27 cellular contexts compared by ENCODE assay signal in the genomic region with DNA sequence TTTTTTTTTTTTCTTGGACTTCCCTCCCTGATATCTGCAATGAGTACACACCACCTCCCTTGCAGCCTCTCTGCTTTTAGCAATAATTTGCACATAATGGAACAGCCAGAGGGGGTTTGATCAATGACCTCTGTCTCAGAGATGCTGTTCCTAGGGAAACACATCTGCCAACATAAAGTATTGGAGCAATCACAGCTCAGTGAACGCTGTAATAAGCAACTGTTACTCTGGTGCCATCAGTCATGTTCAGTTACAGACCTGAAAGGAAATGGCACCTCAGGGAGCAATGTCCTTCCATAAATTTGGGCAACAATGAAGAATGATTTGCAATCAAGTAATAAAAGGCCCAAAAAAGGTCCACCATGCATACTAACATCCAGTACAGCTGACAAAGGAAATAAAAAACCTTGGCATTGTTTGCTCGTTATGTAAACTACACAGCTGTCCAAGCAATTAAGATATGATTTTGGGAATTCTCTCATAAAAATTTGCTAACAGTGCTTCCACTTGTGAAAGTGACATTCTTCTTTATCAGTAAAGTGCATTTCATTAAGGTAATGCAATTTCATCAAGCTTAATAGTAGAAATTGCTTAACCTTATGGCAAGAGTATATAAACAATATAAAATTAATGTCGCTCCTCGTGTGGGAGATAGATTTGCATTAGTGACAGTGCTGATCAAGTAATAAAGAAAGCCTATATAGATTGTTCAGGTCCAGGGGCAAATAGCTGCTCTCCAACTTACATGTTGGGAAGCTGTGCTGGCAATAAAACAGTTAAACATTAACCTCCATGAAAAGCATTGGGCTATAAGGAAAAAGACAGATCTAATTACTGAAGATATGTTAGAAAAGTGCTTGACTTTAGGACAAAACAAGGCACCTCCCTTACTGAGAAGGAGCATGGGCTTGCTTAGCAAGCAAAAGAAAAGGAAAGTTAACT.
DNase-seq lines count a peak whose midpoint lies in the region; ATAC-seq, FAIRE-seq and TF ChIP-seq lines count a peak whose summit lies in the region.
"Had no signal": no experiment of that assay in that cellular context is flagged by ENCODE, and none has a peak within 500 bp of the region (broad histone marks: within the 10 kb centered on the region; RNA-seq: fewer than 3 reads in every experiment).

No MANE protein-coding gene starts in this region.

- FAIRE-seq in pancreas (lab: Jason Lieb, UNC): peak; percentile 66
- FAIRE-seq: bronchial epithelial cell had no signal

- CTCF ChIA-PET in WTC11 (lab: Charles Lee): no interaction called here

- no peaks in the 10 kb centered on the region for H3K9me3 ChIP-seq in pancreas
- H3K9me3 ChIP-seq: Peyer's patch, upper lobe of left lung had no signal

- POLR2A ChIA-PET in WTC11 (lab: Charles Lee): interaction anchor here (1.0 kb wide), 1 partner anchor 10 kb away, joined by 3 read pairs; no protein-coding TSS in a partner anchor

- no peak overlapping the region for H3K27ac ChIP-seq in pancreas
- H3K27ac ChIP-seq: C4-2B, epithelial cell of prostate, Peyer's patch, upper lobe of left lung had no signal

- peaks cover 51% of the 10 kb centered on the region for H3K36me3 Mint-ChIP-seq in WTC11
- H3K36me3 Mint-ChIP-seq: activated naive CD4-positive, alpha-beta T cell treated with anti-CD3 and anti-CD28 coated beads, Interleukin-2, amount 50 U/mL, for 24 hours; mesothelial cell of epicardium; natural killer cell treated with Interleukin-12 subunit alpha and Interleukin-12 subunit beta and Interleukin-15 and Interleukin-18, amount 100 ng/mL, for 72 hours; stimulated activated effector memory CD8-positive, alpha-beta T cell treated with anti-CD3 and anti-CD28 coated beads, Interleukin-12 subunit alpha, Interleukin-12 subunit beta, amount 100 ng/mL, for 72 hours had no signal

- no peak for TF ChIP-seq CTCF in WTC11 (IDR thresholded peaks at IDR 0.05)
- no peak for TF ChIP-seq CTCF in pancreas (IDR thresholded peaks at IDR 0.05)

- H3K4me1 ChIP-seq in pancreas: no peaks in the 10 kb centered on the region
- H3K4me1 ChIP-seq: Peyer's patch, upper lobe of left lung had no signal

- peaks cover 12% of the 10 kb centered on the region for H3K4me1 Mint-ChIP-seq in WTC11
- H3K4me1 Mint-ChIP-seq: activated naive CD4-positive, alpha-beta T cell treated with anti-CD3 and anti-CD28 coated beads, Interleukin-2, amount 50 U/mL, for 24 hours; stimulated activated effector memory CD8-positive, alpha-beta T cell treated with anti-CD3 and anti-CD28 coated beads, Interleukin-12 subunit alpha, Interleukin-12 subunit beta, amount 100 ng/mL, for 72 hours had no signal

- intact Hi-C loops in pancreas (cut with DNase I): no loop called here

- H3K4me3 Mint-ChIP-seq in WTC11: no peak overlapping the region
- H3K4me3 Mint-ChIP-seq: activated naive CD4-positive, alpha-beta T cell treated with anti-CD3 and anti-CD28 coated beads, Interleukin-2, amount 50 U/mL, for 24 hours; mesothelial cell of epicardium; natural killer cell treated with Interleukin-12 subunit alpha and Interleukin-12 subunit beta and Interleukin-15 and Interleukin-18, amount 100 ng/mL, for 72 hours; stimulated activated effector memory CD8-positive, alpha-beta T cell treated with anti-CD3 and anti-CD28 coated beads, Interleukin-12 subunit alpha, Interleukin-12 subunit beta, amount 100 ng/mL, for 72 hours had no signal

- DNase-seq in HuH-7 (ENCODE audit: low spot score) (peak; percentile 10), NCI-H1694 (lab: John Stamatoyannopoulos, UW) (peak; percentile 47), WTC11 (ENCODE audit: low spot score) (no peak), pancreas (no peak), AML-193 (lab: John Stamatoyannopoulos, UW) (no peak), activated gamma-delta T cell (lab: John Stamatoyannopoulos, UW) (no peak)
- DNase-seq: activated CD4-positive, CD25-positive, alpha-beta regulatory T cell; effector CD4-positive, alpha-beta T cell; GOT3; IMR-90; islet precursor cell; NCI-H1048; NCI-H510A treated with DMSO at 0.1 percent for 48 hours; Peyer's patch; SHP77 treated with DMSO at 0.1 percent for 48 hours; stimulated activated CD4-positive, alpha-beta T cell treated with anti-CD3 and anti-CD28 coated beads, Interleukin-12 subunit alpha, Interleukin-12 subunit beta, amount 100 ng/mL, for 4 hours; stimulated activated CD4-positive, alpha-beta T cell treated with anti-CD3 and anti-CD28 coated beads, Interleukin-4, amount 100 ng/mL, for 24 hours; substantia nigra; upper lobe of left lung had no signal

- H3K27me3 Mint-ChIP-seq in WTC11 (ENCODE audit: low read depth): peaks cover 3% of the 10 kb centered on the region
- H3K27me3 Mint-ChIP-seq: activated naive CD4-positive, alpha-beta T cell treated with anti-CD3 and anti-CD28 coated beads, Interleukin-2, amount 50 U/mL, for 24 hours; natural killer cell treated with Interleukin-12 subunit alpha and Interleukin-12 subunit beta and Interleukin-15 and Interleukin-18, amount 100 ng/mL, for 72 hours had no signal

- ATAC-seq in WTC11 (no peak), pancreas (no peak), GM18873 (IDR thresholded peaks at IDR 0.05; ENCODE audit: low FRiP score, unreplicated experiment) (no peak)
- ATAC-seq: natural killer cell treated with Interleukin-12 subunit alpha and Interleukin-12 subunit beta and Interleukin-15 and Interleukin-18, amount 100 ng/mL, for 72 hours; stimulated activated effector memory CD8-positive, alpha-beta T cell treated with anti-CD3 and anti-CD28 coated beads, Interleukin-12 subunit alpha, Interleukin-12 subunit beta, amount 100 ng/mL, for 72 hours had no signal

- peaks cover 24% of the 10 kb centered on the region for H3K9me3 Mint-ChIP-seq in WTC11
- H3K9me3 Mint-ChIP-seq: activated naive CD4-positive, alpha-beta T cell treated with anti-CD3 and anti-CD28 coated beads, Interleukin-2, amount 50 U/mL, for 24 hours; mesothelial cell of epicardium had no signal

- H3K36me3 ChIP-seq in pancreas: no peaks in the 10 kb centered on the region
- H3K36me3 ChIP-seq: Peyer's patch, upper lobe of left lung had no signal

- H3K27me3 ChIP-seq in pancreas: no peaks in the 10 kb centered on the region
- H3K27me3 ChIP-seq: Peyer's patch, upper lobe of left lung had no signal

- peak overlapping the region; percentile 48; the same call in 1 of the 2 replicates for H3K27ac Mint-ChIP-seq in WTC11
- H3K27ac Mint-ChIP-seq: activated naive CD4-positive, alpha-beta T cell treated with anti-CD3 and anti-CD28 coated beads, Interleukin-2, amount 50 U/mL, for 24 hours; mesothelial cell of epicardium; natural killer cell treated with Interleukin-12 subunit alpha and Interleukin-12 subunit beta and Interleukin-15 and Interleukin-18, amount 100 ng/mL, for 72 hours; stimulated activated effector memory CD8-positive, alpha-beta T cell treated with anti-CD3 and anti-CD28 coated beads, Interleukin-12 subunit alpha, Interleukin-12 subunit beta, amount 100 ng/mL, for 72 hours had no signal

- no peak overlapping the region for H3K4me3 ChIP-seq in pancreas
- H3K4me3 ChIP-seq: Peyer's patch, upper lobe of left lung had no signal

- WGBS in pancreas, 2 donors: 50 to 57% methylated on average over 4 of the region's 4 CpGs

TF ChIP-seq in WTC11, 78 proteins besides CTCF, POLR2A, EP300 and RAD21:
- no peak for TF ChIP-seq IRF2 (CRISPR knock-in tag; IDR thresholded peaks at IDR 0.05; ENCODE audit: borderline replicate concordance, low read depth)
- no peak for TF ChIP-seq JAZF1 (CRISPR knock-in tag; IDR thresholded peaks at IDR 0.05)
- TF ChIP-seq, protein P1, sequence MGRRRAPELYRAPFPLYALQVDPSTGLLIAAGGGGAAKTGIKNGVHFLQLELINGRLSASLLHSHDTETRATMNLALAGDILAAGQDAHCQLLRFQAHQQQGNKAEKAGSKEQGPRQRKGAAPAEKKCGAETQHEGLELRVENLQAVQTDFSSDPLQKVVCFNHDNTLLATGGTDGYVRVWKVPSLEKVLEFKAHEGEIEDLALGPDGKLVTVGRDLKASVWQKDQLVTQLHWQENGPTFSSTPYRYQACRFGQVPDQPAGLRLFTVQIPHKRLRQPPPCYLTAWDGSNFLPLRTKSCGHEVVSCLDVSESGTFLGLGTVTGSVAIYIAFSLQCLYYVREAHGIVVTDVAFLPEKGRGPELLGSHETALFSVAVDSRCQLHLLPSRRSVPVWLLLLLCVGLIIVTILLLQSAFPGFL (CRISPR knock-in tag; IDR thresholded peaks at IDR 0.05; ENCODE audit: borderline replicate concordance): no peak
- no peak for TF ChIP-seq ZNF396 (CRISPR knock-in tag; IDR thresholded peaks at IDR 0.05; ENCODE audit: borderline replicate concordance)
- TF ChIP-seq NFE2L1 (CRISPR knock-in tag; IDR thresholded peaks at IDR 0.05): no peak
- TF ChIP-seq NFATC4 (CRISPR knock-in tag; IDR thresholded peaks at IDR 0.05): no peak
- TF ChIP-seq, protein P2, sequence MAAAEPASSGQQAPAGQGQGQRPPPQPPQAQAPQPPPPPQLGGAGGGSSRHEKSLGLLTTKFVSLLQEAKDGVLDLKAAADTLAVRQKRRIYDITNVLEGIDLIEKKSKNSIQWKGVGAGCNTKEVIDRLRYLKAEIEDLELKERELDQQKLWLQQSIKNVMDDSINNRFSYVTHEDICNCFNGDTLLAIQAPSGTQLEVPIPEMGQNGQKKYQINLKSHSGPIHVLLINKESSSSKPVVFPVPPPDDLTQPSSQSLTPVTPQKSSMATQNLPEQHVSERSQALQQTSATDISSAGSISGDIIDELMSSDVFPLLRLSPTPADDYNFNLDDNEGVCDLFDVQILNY (CRISPR knock-in tag; IDR thresholded peaks at IDR 0.05): no peak
- no peak for TF ChIP-seq NR2C2 (CRISPR knock-in tag; IDR thresholded peaks at IDR 0.05)
- no peak for TF ChIP-seq HMGA2 (CRISPR knock-in tag; IDR thresholded peaks at IDR 0.05)
- TF ChIP-seq, protein P3, sequence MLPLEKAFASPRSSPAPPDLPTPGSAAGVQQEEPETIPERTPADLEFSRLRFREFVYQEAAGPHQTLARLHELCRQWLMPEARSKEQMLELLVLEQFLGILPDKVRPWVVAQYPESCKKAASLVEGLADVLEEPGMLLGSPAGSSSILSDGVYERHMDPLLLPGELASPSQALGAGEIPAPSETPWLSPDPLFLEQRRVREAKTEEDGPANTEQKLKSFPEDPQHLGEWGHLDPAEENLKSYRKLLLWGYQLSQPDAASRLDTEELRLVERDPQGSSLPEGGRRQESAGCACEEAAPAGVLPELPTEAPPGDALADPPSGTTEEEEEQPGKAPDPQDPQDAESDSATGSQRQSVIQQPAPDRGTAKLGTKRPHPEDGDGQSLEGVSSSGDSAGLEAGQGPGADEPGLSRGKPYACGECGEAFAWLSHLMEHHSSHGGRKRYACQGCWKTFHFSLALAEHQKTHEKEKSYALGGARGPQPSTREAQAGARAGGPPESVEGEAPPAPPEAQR (CRISPR knock-in tag; IDR thresholded peaks at IDR 0.05): no peak
- TF ChIP-seq, protein P4, sequence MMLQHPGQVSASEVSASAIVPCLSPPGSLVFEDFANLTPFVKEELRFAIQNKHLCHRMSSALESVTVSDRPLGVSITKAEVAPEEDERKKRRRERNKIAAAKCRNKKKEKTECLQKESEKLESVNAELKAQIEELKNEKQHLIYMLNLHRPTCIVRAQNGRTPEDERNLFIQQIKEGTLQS (CRISPR knock-in tag; conservative IDR thresholded peaks at IDR 0.05): no peak
TF ChIP-seq in WTC11: peak in this region for 0.

Comparison
In these comparisons a context has a peak if more than half of its experiments do, and no peak if none do; other contexts are left out.
1. DNase-seq: peak in HuH-7 (single experiment) and NCI-H1694 (single experiment); none in WTC11 (single experiment), pancreas (0 of 6), AML-193 (0 of 2) and activated gamma-delta T cell (single experiment).